Comparison of ENCODE assay signal across 8 cellular contexts in genomic region chr1:205630241-205630640, GRCh38. TPM values are rescaled to one million over a fixed set of nuclear protein-coding genes. Genes with fewer than 3 reads are reported as not detected.
DNase-seq lines count a peak whose midpoint lies in the region; ATAC-seq and TF ChIP-seq lines count a peak whose summit lies in the region.

No MANE protein-coding gene starts in this region.

- H3K4me3 ChIP-seq in cardiac muscle cell = peak overlapping the region; percentile 57
- peak overlapping the region; percentile 82 for H3K4me3 ChIP-seq in upper lobe of right lung

- DNase-seq in cardiac muscle cell (ENCODE audit: low read depth in 1 of 2, low spot score in 1 of 2) (peak in 1 of 2 donors; percentile 47), cardiac septum (ENCODE audit: low spot score) (no peak), amniotic stem cell (lab: John Stamatoyannopoulos, UW) (peak; percentile 25), kidney tubule cell (ENCODE audit: low spot score) (peak; percentile 69), upper lobe of right lung (no peak), NCI-H128 (lab: John Stamatoyannopoulos, UW; ENCODE audit: unreplicated experiment) (no peak), ecto neural progenitor cell (ENCODE audit: low spot score) (no peak)

- intact Hi-C loops in cardiac septum (cut with DNase I) (loop anchor here (2.0 to 5.0 kb wide), 2 partner anchors 31 to 103 kb away; no protein-coding TSS in a partner anchor), upper lobe of right lung (cut with DNase I) (no loop called here)

- no peaks in the 10 kb centered on the region for H3K9me3 ChIP-seq in cardiac muscle cell (ENCODE audit: low read depth)
- H3K9me3 ChIP-seq in upper lobe of right lung = no peaks in the 10 kb centered on the region

- H3K27ac ChIP-seq in cardiac muscle cell (peak overlapping the region; percentile 99), upper lobe of right lung (peak overlapping the region; percentile 91)

- H3K27me3 ChIP-seq in cardiac muscle cell = no peaks in the 10 kb centered on the region
- H3K27me3 ChIP-seq in upper lobe of right lung = no peaks in the 10 kb centered on the region

- TF ChIP-seq CTCF in cardiac muscle cell (IDR thresholded peaks at IDR 0.05; ENCODE audit: low read depth, low read length) (no peak), upper lobe of right lung (IDR thresholded peaks at IDR 0.05) (no peak)

- H3K4me1 ChIP-seq in cardiac muscle cell (ENCODE audit: low read depth) (peaks cover 14% of the 10 kb centered on the region), upper lobe of right lung (peaks cover 20% of the 10 kb centered on the region)

- ATAC-seq in upper lobe of right lung (no peak), GM19395 (IDR thresholded peaks at IDR 0.05; ENCODE audit: unreplicated experiment) (no peak)

- H3K36me3 ChIP-seq in cardiac muscle cell = no peaks in the 10 kb centered on the region
- no peaks in the 10 kb centered on the region for H3K36me3 ChIP-seq in upper lobe of right lung

RNA-seq across cellular contexts. Expression of gene ELK4, which starts 1.6 kb away (rescaled TPM):
- total RNA-seq in cardiac muscle cell = 9.1 and 13.0 TPM in 2 replicates
- polyA plus RNA-seq in cardiac muscle cell = 1.8 and 4.9 TPM in 2 replicates
- total RNA-seq in cardiac septum = 42.3 TPM
- total RNA-seq in upper lobe of right lung = 71.5 TPM

RNA-seq across cellular contexts. Expression of gene SLC45A3, which starts 50.1 kb away (rescaled TPM):
- 4.9 and 10.4 TPM in 2 replicates for total RNA-seq in cardiac muscle cell
- polyA plus RNA-seq in cardiac muscle cell = 3.8 and 7.8 TPM in 2 replicates
- 1.8 TPM for total RNA-seq in cardiac septum
- 8.6 TPM for total RNA-seq in upper lobe of right lung

Comparison
In these comparisons a context has a peak if more than half of its experiments do, and no peak if none do; other contexts are left out.
1. DNase-seq: peak in amniotic stem cell (single experiment) and kidney tubule cell (single experiment); none in cardiac septum (single experiment), upper lobe of right lung (single experiment), NCI-H128 (single experiment) and ecto neural progenitor cell (single experiment).